8 cellular contexts compared by ENCODE assay signal in genomic region chr3:172522871-172523818, GRCh38. TPM values are rescaled to one million over a fixed set of nuclear protein-coding genes. Genes with fewer than 3 reads are reported as not detected.
DNase-seq lines count a peak whose midpoint lies in the region; ATAC-seq and TF ChIP-seq lines count a peak whose summit lies in the region.

TSS of gene TNFSF10 (minus strand) at chr3:172523430. CDS start at chr3:172523384, 46 bp downstream.

- H3K36me3 ChIP-seq in endocrine pancreas (ENCODE audit: control insufficient read depth, insufficient read depth, low read length): no peaks in the 10 kb centered on the region
- H3K36me3 ChIP-seq in muscle layer of duodenum (ENCODE audit: control insufficient read depth in 1 of 2, insufficient read depth in 2 of 2, low read length in 2 of 2): no peaks in the 10 kb centered on the region
- H3K36me3 ChIP-seq in thyroid gland: no peaks in the 10 kb centered on the region
- no peaks in the 10 kb centered on the region for H3K36me3 ChIP-seq in BE2C

- DNase-seq in NCI-H146 treated with DMSO at 0.1 percent for 48 hours (lab: John Stamatoyannopoulos, UW; ENCODE audit: unreplicated experiment): peak; percentile 78
- peak; percentile 30 to 38 for DNase-seq in activated CD4-positive, alpha-beta T cell treated with anti-CD3 and anti-CD28 coated beads, Interleukin-2, amount 50 U/mL, for 4 hours
- peak; percentile 55 to 63 for DNase-seq in thyroid gland
- DNase-seq in BE2C: no peak

- TF ChIP-seq CTCF in thyroid gland (IDR thresholded peaks at IDR 0.05) (no peak), BE2C (IDR thresholded peaks at IDR 0.05; ENCODE audit: low read depth, low read length) (no peak)

- TF ChIP-seq POLR2A in GM18505 (IDR thresholded peaks at IDR 0.05; ENCODE audit: borderline replicate concordance, extremely low read depth, insufficient read depth, insufficient read length): peak; percentile 96
- TF ChIP-seq POLR2A in thyroid gland (IDR thresholded peaks at IDR 0.05): peak in 1 of 2 donors; percentile 61

- no peaks in the 10 kb centered on the region for H3K27me3 ChIP-seq in endocrine pancreas (ENCODE audit: control insufficient read depth, insufficient read depth, low read length)
- H3K27me3 ChIP-seq in muscle layer of duodenum (ENCODE audit: low read depth, low read length): no peaks in the 10 kb centered on the region
- H3K27me3 ChIP-seq in thyroid gland: no peaks in the 10 kb centered on the region
- H3K27me3 ChIP-seq in BE2C: 0 out of 2 replicates have a peak, but pooled peaks cover 4% of the 10 kb centered on the region

- H3K9ac ChIP-seq in endocrine pancreas (ENCODE audit: control insufficient read depth, insufficient read depth, low read length): peak within 1 kb of the TSS; percentile 65

- intact Hi-C loops in thyroid gland (cut with DNase I): no loop called here

- H3K4me3 ChIP-seq in endocrine pancreas (ENCODE audit: control insufficient read depth, insufficient read depth, low read length) (peak within 1 kb of the TSS; percentile 83), muscle layer of duodenum (ENCODE audit: low read depth in 1 of 2, low read length in 2 of 2) (peak within 1 kb of the TSS; percentile 77 to 80), thyroid gland (replicated peaks in 1 of 3) (peak within 1 kb of the TSS; percentile 20 to 42 (median 24)), BE2C (ENCODE audit: low read depth, low read length) (no peak within 1 kb of the TSS)

- no peaks in the 10 kb centered on the region for H3K9me3 ChIP-seq in endocrine pancreas (ENCODE audit: control insufficient read depth, low read length)
- H3K9me3 ChIP-seq in muscle layer of duodenum (ENCODE audit: control insufficient read depth in 1 of 2, low read length in 2 of 2): no peaks in the 10 kb centered on the region
- H3K9me3 ChIP-seq in thyroid gland: no peaks in the 10 kb centered on the region
- no peaks in the 10 kb centered on the region for H3K9me3 ChIP-seq in BE2C

- H3K27ac ChIP-seq in muscle layer of duodenum (ENCODE audit: low read length): peak within 1 kb of the TSS; percentile 85
- H3K27ac ChIP-seq in thyroid gland: peak within 1 kb of the TSS; percentile 54 to 78 (median 73)

- 0 to 8% methylated on average over 9 of the region's 9 CpGs for WGBS in thyroid gland, 2 donors

- ATAC-seq in GM18505 (IDR thresholded peaks at IDR 0.05; ENCODE audit: unreplicated experiment) (peak; percentile 84), HG02678 (IDR thresholded peaks at IDR 0.05; ENCODE audit: unreplicated experiment) (peak; percentile 83)

- H3K4me1 ChIP-seq in endocrine pancreas (ENCODE audit: control insufficient read depth, insufficient read depth, low read length) (no peaks in the 10 kb centered on the region), muscle layer of duodenum (ENCODE audit: control insufficient read depth in 1 of 2, insufficient read depth in 2 of 2, low read length in 2 of 2) (peaks cover 14 to 16% of the 10 kb centered on the region in 2 donors), thyroid gland (peaks cover 5 to 8% of the 10 kb centered on the region in 2 donors), BE2C (no peaks in the 10 kb centered on the region)

RNA-seq across cellular contexts. Expression of gene TNFSF10, which starts in this region (rescaled TPM):
- 100 to 1,000 TPM in 1 of 4 donors, 10 to 100 TPM in 3; 24.4 to 178 (median 61.7) TPM for total RNA-seq in thyroid gland
- 0.45 TPM for polyA plus RNA-seq in BE2C (2012; ENCODE audit: insufficient read depth, insufficient read length, low read depth)
